Comparison of ENCODE assay signal across 8 cellular contexts in genomic region chr7:56106108-56107073, GRCh38. TPM values are rescaled to one million over a fixed set of nuclear protein-coding genes. Genes with fewer than 3 reads are reported as not detected.
DNase-seq lines count a peak whose midpoint lies in the region; ATAC-seq, FAIRE-seq and TF ChIP-seq lines count a peak whose summit lies in the region.

Gene CHCHD2 (minus strand): TSS chr7:56106476. CDS start chr7:56106413, 63 bp downstream.

- H2BK15ac ChIP-seq in IMR-90 (ENCODE audit: low read depth, low read length) = no peak within 1 kb of the TSS

- no peaks in the 10 kb centered on the region; the same call in 1 of the 2 replicates for H3K9me2 ChIP-seq in OCI-LY7 (ENCODE audit: insufficient read depth, low read length)

- peak within 1 kb of the TSS; percentile 26; the same call in 1 of the 2 replicates for H3K23ac ChIP-seq in IMR-90 (ENCODE audit: low read depth, low read length)

- no peaks in the 10 kb centered on the region for H3K9me3 ChIP-seq in IMR-90 (ENCODE audit: control insufficient read depth, insufficient read depth, low read length)
- H3K9me3 ChIP-seq in OCI-LY7 (ENCODE audit: low read length) = 0 out of 2 replicates have a peak, but pooled peaks cover 5% of the 10 kb centered on the region

- peak; percentile 100 for ATAC-seq in GM21528 (IDR thresholded peaks at IDR 0.05; ENCODE audit: low FRiP score, unreplicated experiment)
- ATAC-seq in IMR-90 (ENCODE audit: low read depth) = peak; percentile 99

- H3K9me1 ChIP-seq in IMR-90 (ENCODE audit: insufficient read depth, low read length) = no peaks in the 10 kb centered on the region

- no peak within 1 kb of the TSS for H2BK20ac ChIP-seq in IMR-90 (ENCODE audit: low read depth, low read length)

- H2AFZ ChIP-seq in IMR-90 (replicated peaks; ENCODE audit: low read length, poor library complexity) (peak within 1 kb of the TSS; percentile 90), OCI-LY7 (ENCODE audit: low read length) (peak within 1 kb of the TSS; percentile 88)

- in situ Hi-C loops in IMR-90 (cut with MboI; ENCODE audit: low sequenced_read_pairs) = no loop called here

- H4K5ac ChIP-seq in IMR-90 (ENCODE audit: low read depth, low read length) = peak within 1 kb of the TSS; percentile 95

- peak within 1 kb of the TSS; percentile 61 for H3K14ac ChIP-seq in IMR-90 (replicated peaks; ENCODE audit: low read depth, low read length)

- H3K79me2 ChIP-seq in OCI-LY7 (ENCODE audit: insufficient read depth, low read depth, low read length) = peaks cover 38% of the 10 kb centered on the region

- POLR2A ChIA-PET in IMR-90 (lab: Charles Lee; ENCODE audit: unreplicated experiment) = interaction anchor here (0.6 kb wide), 1 partner anchor 42 kb away, joined by 10 read pairs; no protein-coding TSS in a partner anchor
- POLR2A ChIA-PET in OCI-LY7 (lab: Charles Lee) = interaction anchor here (0.7 to 1.5 kb wide), 8 partner anchors 9 to 141 kb away, joined by 3 to 11 read pairs (median 4); partner anchors contain the start of genes CCT6A, PSPH and SUMF2

- BruUV-seq in IMR-90 (replicated peaks; lab: Mats Ljungman, UMichigan) (no TSS peak), OCI-LY7 (replicated peaks; lab: Mats Ljungman, UMichigan) (TSS peak; percentile 100)

- H3K4me3 ChIP-seq in IMR-90 (ENCODE audit: insufficient read depth, low read depth, low read length) (peak within 1 kb of the TSS; percentile 70), OCI-LY7 (ENCODE audit: low read depth, low read length, poor library complexity, severe bottlenecking) (peak within 1 kb of the TSS; percentile 81)

- peak within 1 kb of the TSS; percentile 76 for H3K4ac ChIP-seq in IMR-90 (ENCODE audit: low read depth, low read length)

- no peak within 1 kb of the TSS for H2BK120ac ChIP-seq in IMR-90 (ENCODE audit: low read depth, low read length)

- dilution Hi-C loops in IMR-90 (cut with HindIII; ENCODE audit: low sequenced_read_pairs, unreplicated experiment) = no loop called here

- H2AK9ac ChIP-seq in IMR-90 (replicated peaks; ENCODE audit: low read depth, low read length, poor library complexity) = peak within 1 kb of the TSS; percentile 93

- H3K4me2 ChIP-seq in IMR-90 (ENCODE audit: low read depth, low read length) (peak within 1 kb of the TSS; percentile 93), OCI-LY7 (ENCODE audit: low read length) (peak within 1 kb of the TSS; percentile 93)

- DNase-seq in DMS 273 (lab: John Stamatoyannopoulos, UW; ENCODE audit: unreplicated experiment) (peak; percentile 100), IMR-90 (peak; percentile 99), OCI-LY7 (ENCODE audit: low spot score) (peak; percentile 99), mucosa of gallbladder (ENCODE audit: low spot score) (peak; percentile 98)
- DNase-seq in activated CD8-positive, alpha-beta memory T cell treated with anti-CD3 and anti-CD28 coated beads, Interleukin-2, amount 50 U/mL, for 48 hours = peak; percentile 91
- DNase-seq in stimulated activated CD8-positive, alpha-beta memory T cell treated with anti-CD3 and anti-CD28 coated beads, Interleukin-4, amount 100 ng/mL, for 4 hours (ENCODE audit: low read depth in 2 of 2, low spot score in 1 of 2) = peak; percentile 75 to 87

- TF ChIP-seq RAD21 in IMR-90 (IDR thresholded peaks at IDR 0.05; ENCODE audit: low read length) = no peak

- peaks cover 0 to 23% of the 10 kb centered on the region in 2 experiments; a peak in 2 of 4 replicates for H3K79me1 ChIP-seq in IMR-90 (ENCODE audit: low read depth in 1 of 2, low read length in 2 of 2)

- H4K91ac ChIP-seq in IMR-90 (ENCODE audit: insufficient read depth, low read depth, low read length) = 0 out of 2 replicates have a peak within 1 kb of the TSS, but pooled peaks have one; percentile 37

- peak within 1 kb of the TSS; percentile 20; the same call in 1 of the 2 replicates for H2AK5ac ChIP-seq in IMR-90 (ENCODE audit: low read depth, low read length)

- H2BK5ac ChIP-seq in IMR-90 (ENCODE audit: low read depth, low read length, poor library complexity, severe bottlenecking) = peak within 1 kb of the TSS; percentile 60

- FAIRE-seq in endometrium (lab: Jason Lieb, UNC) = peak; percentile 94

- 0% methylated on average over 21 of the region's 57 CpGs; no CpG with 5 or more reads in 1 of the 2 experiments for WGBS in IMR-90 (ENCODE audit: extremely low coverage in 2 of 2, insufficient read length in 1 of 2), 2 experiments

- intact Hi-C loops in IMR-90 (cut with micrococcal nuclease) = no loop called here
- intact Hi-C loops in OCI-LY7 (cut with micrococcal nuclease; ENCODE audit: unreplicated experiment) = loop anchor here (2.0 kb wide), 1 partner anchor 56 kb away; the partner anchor contains the start of genes CCT6A and PSPH

- H3K27ac ChIP-seq in IMR-90 (ENCODE audit: insufficient read depth, low read length) (peak within 1 kb of the TSS; percentile 76), OCI-LY7 (ENCODE audit: low read depth, low read length, poor library complexity, severe bottlenecking) (peak within 1 kb of the TSS; percentile 54)

- H4K20me1 ChIP-seq in IMR-90 (ENCODE audit: insufficient read depth, low read length) (peaks cover 17% of the 10 kb centered on the region), OCI-LY7 (ENCODE audit: insufficient read depth, low read length) (peaks cover 19% of the 10 kb centered on the region)

- H4K8ac ChIP-seq in IMR-90 (ENCODE audit: low read depth in 2 of 2, low read length in 2 of 2) = peak within 1 kb of the TSS; percentile 95 to 96

- peak; percentile 85 for TF ChIP-seq POLR2A in IMR-90 (IDR thresholded peaks at IDR 0.05; ENCODE audit: low read depth, low read length)

- H3K18ac ChIP-seq in IMR-90 (ENCODE audit: low read depth, low read length) = no peak within 1 kb of the TSS

- TF ChIP-seq CTCF in IMR-90 (conservative IDR thresholded peaks at IDR 0.05; ENCODE audit: low read depth, low read length) (no peak), OCI-LY7 (conservative IDR thresholded peaks at IDR 0.05; ENCODE audit: low read length) (no peak)

- CTCF ChIA-PET in IMR-90 (lab: Yijun Ruan, JAX) = interaction anchor here (1.0 kb wide), 2 partner anchors 13 to 27 kb away, joined by 3 read pairs; partner anchors contain the start of gene PHKG1
- CTCF ChIA-PET in OCI-LY7 (lab: Charles Lee; ENCODE audit: unreplicated experiment) = no interaction called here

- H3K56ac ChIP-seq in IMR-90 (ENCODE audit: extremely low read depth, insufficient read depth, low read length) = peak within 1 kb of the TSS; percentile 81

- H3K36me3 ChIP-seq in IMR-90 (ENCODE audit: control insufficient read depth, insufficient read depth, low read length) (peaks cover 12% of the 10 kb centered on the region), OCI-LY7 (ENCODE audit: insufficient read depth, low read length) (peaks cover 39% of the 10 kb centered on the region)

- H3K27me3 ChIP-seq in IMR-90 (ENCODE audit: control insufficient read depth, insufficient read depth, low read length) = no peaks in the 10 kb centered on the region

- H3K9ac ChIP-seq in IMR-90 (ENCODE audit: low read depth, low read length) = peak within 1 kb of the TSS; percentile 84

- H3K4me1 ChIP-seq in IMR-90 (ENCODE audit: control insufficient read depth, insufficient read depth, low read length) (no peaks in the 10 kb centered on the region), OCI-LY7 (ENCODE audit: insufficient read depth, low read length, poor library complexity, severe bottlenecking) (peaks cover 35% of the 10 kb centered on the region)

TF ChIP-seq in IMR-90, 13 proteins besides CTCF, POLR2A, EP300 and RAD21:
- TF ChIP-seq BHLHE40 (IDR thresholded peaks at IDR 0.05; ENCODE audit: low read depth, low read length) = no peak
- no peak for TF ChIP-seq RFX5 (IDR thresholded peaks at IDR 0.05; ENCODE audit: low read depth, low read length)
- TF ChIP-seq RCOR1 (IDR thresholded peaks at IDR 0.05; ENCODE audit: insufficient replicate concordance, low read length) = no peak
- peak; percentile 23; the same call in 1 of the 2 replicates for TF ChIP-seq MXI1 (IDR thresholded peaks at IDR 0.05; ENCODE audit: borderline replicate concordance, low read depth, low read length)
- TF ChIP-seq NFE2L2 (IDR thresholded peaks at IDR 0.05; ENCODE audit: low read depth, low read length) = no peak
- TF ChIP-seq MAZ (IDR thresholded peaks at IDR 0.05; ENCODE audit: borderline replicate concordance, low read depth, low read length) = peak; percentile 56; the same call in 1 of the 2 replicates
- 0 out of 2 replicates have a peak, but pooled peaks have one; percentile 20 for TF ChIP-seq FOS (IDR thresholded peaks at IDR 0.05; ENCODE audit: low read depth, low read length)
- no peak for TF ChIP-seq CEBPB (IDR thresholded peaks at IDR 0.05; ENCODE audit: low read depth, low read length)
- no peak for TF ChIP-seq MAFK (IDR thresholded peaks at IDR 0.05; ENCODE audit: low read depth, low read length)
- TF ChIP-seq USF2 (IDR thresholded peaks at IDR 0.05; ENCODE audit: low read depth, low read length) = peak; percentile 83
- peak; percentile 68; the same call in 1 of the 2 replicates for TF ChIP-seq CHD1 (IDR thresholded peaks at IDR 0.05; ENCODE audit: low read depth, low read length)
- no peak for TF ChIP-seq ELK1 (IDR thresholded peaks at IDR 0.05; ENCODE audit: borderline replicate concordance, low read depth, low read length)
- no peak for TF ChIP-seq SMC3 (IDR thresholded peaks at IDR 0.05; ENCODE audit: low read depth, low read length)

RNA-seq across cellular contexts. Expression of gene CHCHD2, which starts in this region (rescaled TPM):
- 423 and 532 TPM in 2 replicates for total RNA-seq in IMR-90 (2012; rRNA removed)
- polyA plus RNA-seq in IMR-90 (2012; rRNA removed) = 522 and 592 TPM in 2 replicates
- 647 and 1,158 TPM in 2 replicates for polyA plus RNA-seq in IMR-90 (2012; cell fraction: cytosol; rRNA removed)
- polyA plus RNA-seq in IMR-90 (2012; cell fraction: nucleus; rRNA removed; ENCODE audit: low replicate concordance) = 177 and 467 TPM in 2 replicates
- 381 and 517 TPM in 2 replicates for total RNA-seq in OCI-LY7 (2014; rRNA removed; shearing (Covaris generic))
- 478 and 522 TPM in 2 replicates for total RNA-seq in OCI-LY7 (2022)
- 293 TPM for total RNA-seq in mucosa of gallbladder

Comparison
In these comparisons a context has a peak if more than half of its experiments do, and no peak if none do; other contexts are left out.
1. Peak in every context shown above with its lines: DNase-seq, ATAC-seq, H3K4me3 ChIP-seq and H3K27ac ChIP-seq.